Comparison of ENCODE assay signal across 8 cellular contexts in genomic region chr2:218218409-218219185, GRCh38. TPM values are rescaled to one million over a fixed set of nuclear protein-coding genes. Genes with fewer than 3 reads are reported as not detected.
A peak's percentile ranks its signal among the peaks of the same experiment; 100 is the strongest.
DNase-seq lines count a peak whose midpoint lies in the region; ATAC-seq and TF ChIP-seq lines count a peak whose summit lies in the region.

No MANE protein-coding gene starts in this region.

- ATAC-seq in GM18870 (IDR thresholded peaks at IDR 0.05; ENCODE audit: unreplicated experiment): peak; percentile 35
- peak; percentile 47 for ATAC-seq in HG03095 (IDR thresholded peaks at IDR 0.05; ENCODE audit: unreplicated experiment)
- ATAC-seq in SK-N-SH treated with all-trans-retinoic acid at 6 μM for 48 hours: peak; percentile 10; the same call in 1 of the 3 replicates
- ATAC-seq in GM19328 (IDR thresholded peaks at IDR 0.05; ENCODE audit: unreplicated experiment): no peak

- H3K4me1 ChIP-seq in rectal smooth muscle tissue (ENCODE audit: control insufficient read depth, insufficient read depth, low read length): peaks cover 32% of the 10 kb centered on the region

- peak overlapping the region; percentile 93 for H3K27ac ChIP-seq in rectal smooth muscle tissue (ENCODE audit: low read depth, low read length)

- TF ChIP-seq CTCF in AG10803 (conservative IDR thresholded peaks at IDR 0.05; ENCODE audit: low read length) (no peak), epithelial cell of proximal tubule (conservative IDR thresholded peaks at IDR 0.05; ENCODE audit: low read depth, low read length) (no peak)

- no peak for DNase-seq in AG10803 (ENCODE audit: low read depth)
- DNase-seq in epithelial cell of proximal tubule (ENCODE audit: low read depth): no peak
- no peak for DNase-seq in SK-N-DZ (ENCODE audit: low spot score)

- peak overlapping the region; percentile 96 for H3K4me3 ChIP-seq in AG10803 (ENCODE audit: low read length)
- H3K4me3 ChIP-seq in epithelial cell of proximal tubule (ENCODE audit: low read depth, low read length): peak overlapping the region; percentile 74
- H3K4me3 ChIP-seq in rectal smooth muscle tissue (ENCODE audit: low read length): peak overlapping the region; percentile 76

- H3K9ac ChIP-seq in rectal smooth muscle tissue (ENCODE audit: low read length): no peak overlapping the region

- no peaks in the 10 kb centered on the region for H3K27me3 ChIP-seq in rectal smooth muscle tissue (ENCODE audit: control insufficient read depth, insufficient read depth, low read length)

- H3K36me3 ChIP-seq in rectal smooth muscle tissue (ENCODE audit: control insufficient read depth, insufficient read depth, low read length): no peaks in the 10 kb centered on the region

TF ChIP-seq in SK-N-SH treated with all-trans-retinoic acid at 6 μM for 48 hours, 23 proteins besides CTCF, POLR2A, EP300 and RAD21:
- no peak for TF ChIP-seq POU6F1 (CRISPR knock-in tag; IDR thresholded peaks at IDR 0.05; ENCODE audit: borderline replicate concordance, low read depth)
- no peak for TF ChIP-seq ZFP30 (CRISPR knock-in tag; IDR thresholded peaks at IDR 0.05)
- no peak for TF ChIP-seq ZNF70 (CRISPR knock-in tag; IDR thresholded peaks at IDR 0.05)
- TF ChIP-seq ZNF8 (CRISPR knock-in tag; IDR thresholded peaks at IDR 0.05): no peak

RNA-seq across cellular contexts. Expression of gene ARPC2, which starts 1.6 kb away (rescaled TPM):
- 458 and 717 TPM in 2 replicates for total RNA-seq in epithelial cell of proximal tubule
- 158 and 173 TPM in 2 replicates for polyA plus RNA-seq in SK-N-DZ (2014; cell fraction: cytosol; rRNA removed)
- polyA plus RNA-seq in SK-N-DZ (2014; cell fraction: nucleus; rRNA removed): 128 and 135 TPM in 2 replicates

RNA-seq across cellular contexts. Expression of gene GPBAR1, which starts 42.2 kb away (rescaled TPM):
- total RNA-seq in epithelial cell of proximal tubule: 1.0 and 2.3 TPM in 2 replicates
- 0.91 and 1.2 TPM in 2 replicates for polyA plus RNA-seq in SK-N-DZ (2014; cell fraction: cytosol; rRNA removed)
- polyA plus RNA-seq in SK-N-DZ (2014; cell fraction: nucleus; rRNA removed): 1.3 TPM in 1 of 2 replicates, not detected in the other

RNA-seq across cellular contexts. Expression of gene AAMP, which starts 51.3 kb away (rescaled TPM):
- total RNA-seq in epithelial cell of proximal tubule: 119 and 173 TPM in 2 replicates
- polyA plus RNA-seq in SK-N-DZ (2014; cell fraction: cytosol; rRNA removed): 128 and 170 TPM in 2 replicates
- polyA plus RNA-seq in SK-N-DZ (2014; cell fraction: nucleus; rRNA removed): 197 and 224 TPM in 2 replicates

RNA-seq across cellular contexts. Expression of gene PNKD, which starts 51.7 kb away (rescaled TPM):
- total RNA-seq in epithelial cell of proximal tubule: 53.3 and 55.3 TPM in 2 replicates
- polyA plus RNA-seq in SK-N-DZ (2014; cell fraction: cytosol; rRNA removed): 72.8 and 76.1 TPM in 2 replicates
- 54.6 and 55.3 TPM in 2 replicates for polyA plus RNA-seq in SK-N-DZ (2014; cell fraction: nucleus; rRNA removed)

RNA-seq across cellular contexts. Expression of gene CXCR1, which starts 51.8 kb away (rescaled TPM):
- total RNA-seq in epithelial cell of proximal tubule: not detected in 2 replicates
- not detected in 2 replicates for polyA plus RNA-seq in SK-N-DZ (2014; cell fraction: cytosol; rRNA removed)
- polyA plus RNA-seq in SK-N-DZ (2014; cell fraction: nucleus; rRNA removed): not detected in 2 replicates
